30 cellular contexts compared by ENCODE assay signal in the genomic region with DNA sequence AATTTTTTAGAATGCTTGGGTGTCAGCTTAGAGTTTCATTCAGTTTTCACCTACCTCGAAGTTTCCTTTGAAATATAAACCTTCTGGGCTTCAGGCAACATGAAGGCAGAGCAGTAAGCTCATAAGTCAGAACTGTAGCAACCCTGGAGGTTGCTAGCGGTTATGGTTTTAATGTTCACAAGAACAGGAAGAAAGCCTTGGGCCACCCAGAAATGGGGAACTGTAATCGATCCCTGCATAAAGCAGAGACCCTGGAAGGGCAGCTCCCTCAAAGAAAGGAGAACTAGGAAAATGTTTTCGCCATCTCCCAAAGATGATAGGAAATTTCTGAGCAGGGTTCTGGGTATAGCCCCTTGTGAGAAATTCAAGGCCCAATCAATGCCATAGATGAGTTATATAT. TPM values are rescaled to one million over a fixed set of nuclear protein-coding genes. Genes with fewer than 3 reads are reported as not detected.
DNase-seq lines count a peak whose midpoint lies in the region; ATAC-seq, FAIRE-seq and TF ChIP-seq lines count a peak whose summit lies in the region.
"Had no signal": no experiment of that assay in that cellular context is flagged by ENCODE, and none has a peak within 500 bp of the region (broad histone marks: within the 10 kb centered on the region; RNA-seq: fewer than 3 reads in every experiment).

No MANE protein-coding gene starts in this region.

- no peaks in the 10 kb centered on the region for H4K20me1 ChIP-seq in HepG2 (ENCODE audit: insufficient read depth, low read length)

- DNase-seq in right lobe of liver (no peak), HepG2 (ENCODE audit: low spot score) (no peak), SJCRH30 (peak; percentile 7 to 17), left lung (no peak), dorsolateral prefrontal cortex (no peak)
- no peak for DNase-seq in stimulated activated naive CD8-positive, alpha-beta T cell treated with anti-CD3 and anti-CD28 coated beads, Interleukin-15, amount 100 ng/mL, for 72 hours
- DNase-seq: 8988T; activated CD4-positive, alpha-beta T cell treated with anti-CD3 and anti-CD28 coated beads for 4 hours; activated effector memory CD4-positive, alpha-beta T cell treated with Interleukin-2 at 50 U/mL for 16 hours; C1 segment of cervical spinal cord; DND-41; GM23248; heart right ventricle; naive thymus-derived CD4-positive, alpha-beta T cell; NCI-H1092; NCI-H1694; NCI-H748 treated with DMSO at 0.1 percent for 48 hours; psoas muscle; sigmoid colon; stimulated activated CD4-positive, alpha-beta T cell treated with anti-CD3 and anti-CD28 coated beads, Interleukin-4, amount 100 ng/mL, for 1 hour had no signal

- no peaks in the 10 kb centered on the region for H3K9me3 Mint-ChIP-seq in stimulated activated naive CD8-positive, alpha-beta T cell treated with anti-CD3 and anti-CD28 coated beads, Interleukin-15, amount 100 ng/mL, for 72 hours
- H3K9me3 Mint-ChIP-seq: naive thymus-derived CD4-positive, alpha-beta T cell; T-helper 2 cell treated with Interferon-gamma antibody and Interleukin-4, amounts not matched to agents 5 μg/mL and 100 μg/mL, for 36 hours had no signal

- H3K9me3 ChIP-seq in right lobe of liver (no peaks in the 10 kb centered on the region), HepG2 (ENCODE audit: low read length) (no peaks in the 10 kb centered on the region), SJCRH30 (replicated peaks) (no peaks in the 10 kb centered on the region), left lung (no peaks in the 10 kb centered on the region)
- H3K9me3 ChIP-seq: breast epithelium, heart right ventricle, psoas muscle, sigmoid colon, tibial nerve had no signal

- H3K4me1 ChIP-seq in right lobe of liver (no peaks in the 10 kb centered on the region), HepG2 (ENCODE audit: insufficient read depth, low read length) (no peaks in the 10 kb centered on the region), SJCRH30 (peaks cover 5% of the 10 kb centered on the region; the same call in 1 of the 2 replicates), left lung (no peaks in the 10 kb centered on the region)
- H3K4me1 ChIP-seq: breast epithelium, psoas muscle, sigmoid colon, tibial nerve had no signal

- H3K27me3 Mint-ChIP-seq in stimulated activated naive CD8-positive, alpha-beta T cell treated with anti-CD3 and anti-CD28 coated beads, Interleukin-15, amount 100 ng/mL, for 72 hours, result no peaks in the 10 kb centered on the region
- H3K27me3 Mint-ChIP-seq: activated naive CD8-positive, alpha-beta T cell; naive thymus-derived CD4-positive, alpha-beta T cell had no signal

- H3K27ac ChIP-seq in right lobe of liver (no peak overlapping the region), HepG2 (ENCODE audit: extremely low read length, insufficient read depth, low read length) (no peak overlapping the region), SJCRH30 (no peak overlapping the region), left lung (no peak overlapping the region), dorsolateral prefrontal cortex (no peak overlapping the region)
- H3K27ac ChIP-seq: breast epithelium, GM23248, heart right ventricle, psoas muscle, RWPE1, sigmoid colon, tibial nerve had no signal

- H3K36me3 ChIP-seq in right lobe of liver, result peaks cover 0 to 25% (median 7%) of the 10 kb centered on the region in 4 donors
- peaks cover 5 to 49% of the 10 kb centered on the region in 2 experiments; a peak in 3 of 5 replicates for H3K36me3 ChIP-seq in HepG2 (replicated peaks in 1 of 2; ENCODE audit: control insufficient read depth in 1 of 2, insufficient read depth in 2 of 2, low read length in 2 of 2)
- H3K36me3 ChIP-seq in SJCRH30, result peaks cover 52% of the 10 kb centered on the region
- H3K36me3 ChIP-seq in left lung, result peaks cover 0 to 93% of the 10 kb centered on the region in 2 donors
- H3K36me3 ChIP-seq: breast epithelium had no signal

- no peak for TF ChIP-seq POLR2A in right lobe of liver (IDR thresholded peaks at IDR 0.05)
- TF ChIP-seq POLR2A in HepG2 (IDR thresholded peaks at IDR 0.05; ENCODE audit: insufficient read depth in 1 of 2, low read depth in 2 of 2, low read length in 2 of 2), result no peak

- H3K27me3 ChIP-seq in right lobe of liver (no peaks in the 10 kb centered on the region), HepG2 (ENCODE audit: control insufficient read depth in 1 of 2, insufficient read depth in 2 of 2, low read length in 2 of 2) (no peaks in the 10 kb centered on the region), SJCRH30 (no peaks in the 10 kb centered on the region), left lung (no peaks in the 10 kb centered on the region), dorsolateral prefrontal cortex (no peaks in the 10 kb centered on the region)
- H3K27me3 ChIP-seq: breast epithelium, heart right ventricle, sigmoid colon, tibial nerve had no signal

- no peak overlapping the region for H3K4me2 ChIP-seq in HepG2 (ENCODE audit: low read depth, low read length)

- no peak overlapping the region for H3K4me3 Mint-ChIP-seq in stimulated activated naive CD8-positive, alpha-beta T cell treated with anti-CD3 and anti-CD28 coated beads, Interleukin-15, amount 100 ng/mL, for 72 hours
- H3K4me3 Mint-ChIP-seq: activated naive CD8-positive, alpha-beta T cell; naive thymus-derived CD4-positive, alpha-beta T cell; T-helper 2 cell treated with Interferon-gamma antibody and Interleukin-4, amounts not matched to agents 5 μg/mL and 100 μg/mL, for 36 hours had no signal

- ATAC-seq in right lobe of liver (peak in 3 of 4 donors; percentile 34 to 72 (median 40)), HepG2 (no peak), left lung (peak; percentile 23), GM18498 (IDR thresholded peaks at IDR 0.05; ENCODE audit: unreplicated experiment) (no peak), HG03432 (IDR thresholded peaks at IDR 0.05; ENCODE audit: unreplicated experiment) (no peak)
- no peak for ATAC-seq in stimulated activated naive CD8-positive, alpha-beta T cell treated with anti-CD3 and anti-CD28 coated beads, Interleukin-15, amount 100 ng/mL, for 72 hours
- ATAC-seq: heart right ventricle; naive thymus-derived CD4-positive, alpha-beta T cell; psoas muscle had no signal

- no peak overlapping the region for H2AFZ ChIP-seq in HepG2 (ENCODE audit: low read length)
- H2AFZ ChIP-seq: GM23248 had no signal

- H3K4me1 Mint-ChIP-seq in stimulated activated naive CD8-positive, alpha-beta T cell treated with anti-CD3 and anti-CD28 coated beads, Interleukin-15, amount 100 ng/mL, for 72 hours, result peaks cover 10% of the 10 kb centered on the region

- TF ChIP-seq RAD21 in HepG2 (CRISPR knock-in tag; IDR thresholded peaks at IDR 0.05), result no peak

- in situ Hi-C loops in HepG2 (cut with HindIII; ENCODE audit: extremely low pct_ligation_motif_present, low pct_unique_long_range_greater_than_20kb), result no loop called here

- FAIRE-seq in HepG2 (lab: Jason Lieb, UNC), result no peak
- FAIRE-seq: frontal cortex, keratinocyte had no signal

- POLR2A ChIA-PET in HepG2 (lab: Yijun Ruan, JAX), result no interaction called here

- no peak for TF ChIP-seq EP300 in HepG2 (IDR thresholded peaks at IDR 0.05; ENCODE audit: low read depth in 2 of 2, low read length in 2 of 2)
- TF ChIP-seq EP300 in HepG2 (CRISPR knock-in tag; IDR thresholded peaks at IDR 0.05; ENCODE audit: borderline replicate concordance), result no peak

- no peak overlapping the region for H3K4me3 ChIP-seq in right lobe of liver
- H3K4me3 ChIP-seq in HepG2 (replicated peaks in 1 of 3; ENCODE audit: insufficient read depth in 1 of 3, low read depth in 2 of 3, low read length in 3 of 3), result no peak overlapping the region
- no peak overlapping the region for H3K4me3 ChIP-seq in SJCRH30
- no peak overlapping the region for H3K4me3 ChIP-seq in left lung
- no peak overlapping the region for H3K4me3 ChIP-seq in dorsolateral prefrontal cortex
- H3K4me3 ChIP-seq: breast epithelium, GM23248, heart right ventricle, psoas muscle, sigmoid colon, tibial nerve had no signal

- H3K27ac Mint-ChIP-seq in stimulated activated naive CD8-positive, alpha-beta T cell treated with anti-CD3 and anti-CD28 coated beads, Interleukin-15, amount 100 ng/mL, for 72 hours, result no peak overlapping the region
- H3K27ac Mint-ChIP-seq: activated naive CD8-positive, alpha-beta T cell; naive thymus-derived CD4-positive, alpha-beta T cell had no signal

- 57% methylated on average over 3 of the region's 4 CpGs for WGBS in right lobe of liver (ENCODE audit: insufficient coverage, low coverage, low lambda C conversion rate, missing lambda C conversion rate)
- 96% methylated on average over 4 of the region's 4 CpGs for WGBS in HepG2 (ENCODE audit: low lambda C conversion rate)

- H3K79me2 ChIP-seq in HepG2 (ENCODE audit: insufficient read depth, low read length), result no peaks in the 10 kb centered on the region

- intact Hi-C loops in right lobe of liver (cut with DNase I) (no loop called here), HepG2 (cut with micrococcal nuclease; ENCODE audit: unreplicated experiment) (no loop called here), left lung (cut with DNase I) (no loop called here), dorsolateral prefrontal cortex (cut with DNase I) (no loop called here)

- no peak overlapping the region for H3K9ac ChIP-seq in HepG2 (ENCODE audit: insufficient read depth, low read depth, low read length)
- H3K9ac ChIP-seq: GM23248 had no signal

- no TSS peak for BruUV-seq in HepG2 (replicated peaks; lab: Mats Ljungman, UMichigan)

- CTCF ChIA-PET in HepG2 (lab: Yijun Ruan, JAX; ENCODE audit: low intra/inter-chr PET ratio, low total read pairs), result no interaction called here

- TF ChIP-seq CTCF in right lobe of liver (IDR thresholded peaks at IDR 0.05), result no peak
- no peak for TF ChIP-seq CTCF in HepG2 (CRISPR knock-in tag; IDR thresholded peaks at IDR 0.05)
- no peak for TF ChIP-seq CTCF in left lung (IDR thresholded peaks at IDR 0.05)
- no peak for TF ChIP-seq CTCF in dorsolateral prefrontal cortex (IDR thresholded peaks at IDR 0.05 in 54 of 56, conservative IDR thresholded peaks at IDR 0.05 in 2 of 56; ENCODE audit: low read depth in 1 of 56, partially characterized antibody in 56 of 56)

RNA-seq across cellular contexts. Expression of a gene that starts 47.9 kb away (rescaled TPM):
- total RNA-seq in right lobe of liver (1 to 10 TPM in 5 of 6 experiments, under 1 TPM in 1; 0.31 to 2.8 (median 2.3) TPM), HepG2 (2016; rRNA removed; fragmentation: Illumina TruSeq; extraction: Trizol) (11.0 TPM in 2 replicates), left lung (under 1 TPM; 0.52 to 0.82 TPM), dorsolateral prefrontal cortex (10 to 100 TPM in 119 of 120 experiments, 1 to 10 TPM in 1; 9.0 to 65.6 (median 36.0) TPM)
- total RNA-seq in HepG2 (2016; cell fraction: cytosol; rRNA removed; fragmentation: Illumina TruSeq; extraction: Trizol; ENCODE audit: low read depth), result 6.7 and 7.7 TPM in 2 replicates
- total RNA-seq in HepG2 (2016; cell fraction: insoluble cytoplasmic fraction; rRNA removed; fragmentation: Illumina TruSeq; extraction: Trizol), result 9.5 and 11.0 TPM in 2 replicates
- 22.4 and 23.7 TPM in 2 replicates for total RNA-seq in HepG2 (2016; cell fraction: membrane; rRNA removed; fragmentation: Illumina TruSeq; extraction: Trizol)
- total RNA-seq in HepG2 (2016; cell fraction: nucleus; rRNA removed; fragmentation: Illumina TruSeq; extraction: Trizol), result 5.6 and 6.2 TPM in 2 replicates
- 7.5 and 8.8 TPM in 2 replicates for polyA plus RNA-seq in HepG2 (2011; rRNA removed)
- 5.6 and 9.6 TPM in 2 replicates for polyA plus RNA-seq in HepG2 (2011; cell fraction: cytosol; rRNA removed)
- 7.2 and 7.9 TPM in 2 replicates for polyA plus RNA-seq in HepG2 (2011; cell fraction: nucleus; rRNA removed)
- polyA plus RNA-seq in HepG2 (2012), result 7.8 and 8.4 TPM in 2 replicates
- polyA plus RNA-seq in HepG2 (2016; cell fraction: cytosol; fragmentation: Illumina TruSeq; extraction: Trizol; ENCODE audit: low read depth), result 10.8 and 10.9 TPM in 2 replicates
- polyA plus RNA-seq in HepG2 (2016; cell fraction: insoluble cytoplasmic fraction; fragmentation: Illumina TruSeq; extraction: Trizol; ENCODE audit: low read depth), result 11.0 and 13.4 TPM in 2 replicates
- 23.2 and 26.5 TPM in 2 replicates for polyA plus RNA-seq in HepG2 (2016; cell fraction: membrane; fragmentation: Illumina TruSeq; extraction: Trizol; ENCODE audit: low read depth)
- polyA plus RNA-seq in HepG2 (2016; cell fraction: nucleus; fragmentation: Illumina TruSeq; extraction: Trizol; ENCODE audit: insufficient read depth, low read depth), result 9.0 and 10.2 TPM in 2 replicates
- 31.4 TPM in 1 of 2 replicates, not detected in the other for polyA minus RNA-seq in HepG2 (2011; rRNA and poly(A)+ RNA removed; ENCODE audit: low replicate concordance)
- polyA minus RNA-seq in HepG2 (2011; cell fraction: cytosol; rRNA and poly(A)+ RNA removed), result 7.5 and 10.6 TPM in 2 replicates
- polyA minus RNA-seq in HepG2 (2011; cell fraction: nucleus; rRNA and poly(A)+ RNA removed), result 5.0 and 7.1 TPM in 2 replicates
- total RNA-seq in SJCRH30 (2014; rRNA removed; shearing (Covaris generic)), result 28.3 and 29.2 TPM in 2 replicates
- total RNA-seq: OCI-LY7 had no signal

Comparison
In these comparisons a context has a peak if more than half of its experiments do, and no peak if none do; other contexts are left out.
1. ATAC-seq: peak in right lobe of liver (3 of 4) and left lung (single experiment); none in HepG2 (single experiment), GM18498 (single experiment), stimulated activated naive CD8-positive, alpha-beta T cell treated with anti-CD3 and anti-CD28 coated beads, Interleukin-15, amount 100 ng/mL, for 72 hours (single experiment) and HG03432 (single experiment).
2. DNase-seq: peak in SJCRH30 (2 of 2); none in right lobe of liver (0 of 3), HepG2 (single experiment), left lung (0 of 2), stimulated activated naive CD8-positive, alpha-beta T cell treated with anti-CD3 and anti-CD28 coated beads, Interleukin-15, amount 100 ng/mL, for 72 hours (0 of 2) and dorsolateral prefrontal cortex (0 of 10).